14 cellular contexts compared by ENCODE assay signal in the genomic region with DNA sequence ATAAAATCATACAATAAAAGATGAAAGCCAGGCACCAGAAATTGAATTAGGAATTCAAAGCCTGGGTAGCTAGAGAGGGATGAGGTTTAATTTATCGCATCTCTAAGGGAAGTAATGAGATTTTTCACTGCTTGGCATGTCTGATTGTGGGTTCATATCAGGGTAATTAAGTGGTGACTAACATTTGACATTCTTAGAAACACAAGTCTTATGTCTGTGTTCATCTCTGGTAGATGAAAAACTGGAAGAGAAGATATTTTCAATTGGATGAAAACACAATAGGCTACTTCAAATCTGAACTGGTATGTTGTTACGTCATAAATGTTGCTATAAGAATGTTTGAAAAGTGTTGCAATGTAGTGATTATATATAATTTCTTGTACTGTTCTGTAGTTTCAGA.
DNase-seq lines count a peak whose midpoint lies in the region; ATAC-seq and TF ChIP-seq lines count a peak whose summit lies in the region.
"Had no signal": no experiment of that assay in that cellular context is flagged by ENCODE, and none has a peak within 500 bp of the region (broad histone marks: within the 10 kb centered on the region; RNA-seq: fewer than 3 reads in every experiment).

No MANE protein-coding gene starts in this region.

- DNase-seq in stimulated activated naive CD8-positive, alpha-beta T cell treated with anti-CD3 and anti-CD28 coated beads, Interleukin-15, amount 100 ng/mL, for 72 hours, result no peak
- DNase-seq in fibroblast of pulmonary artery (ENCODE audit: low read depth), result peak; percentile 64
- DNase-seq in HuH-7 (ENCODE audit: low spot score), result no peak
- no peak for DNase-seq in kidney tubule cell (ENCODE audit: low spot score)
- DNase-seq: C1 segment of cervical spinal cord, GOT3, NCI-H2029 treated with DMSO at 0.1 percent for 48 hours, psoas muscle, SHP77, WERI-Rb-1 had no signal

- H3K27ac Mint-ChIP-seq in stimulated activated naive CD8-positive, alpha-beta T cell treated with anti-CD3 and anti-CD28 coated beads, Interleukin-15, Interleukin-2, amounts not matched to agents 100 ng/mL and 50 ng/mL, for 24 hours, result peak overlapping the region; percentile 40
- peak overlapping the region in 1 of 2 donors; percentile 40 for H3K27ac Mint-ChIP-seq in stimulated activated naive CD8-positive, alpha-beta T cell treated with anti-CD3 and anti-CD28 coated beads, Interleukin-15, amount 100 ng/mL, for 72 hours
- peak overlapping the region; percentile 83 for H3K27ac Mint-ChIP-seq in activated naive CD8-positive, alpha-beta T cell

- H3K27me3 Mint-ChIP-seq in stimulated activated naive CD8-positive, alpha-beta T cell treated with anti-CD3 and anti-CD28 coated beads, Interleukin-15, Interleukin-2, amounts not matched to agents 100 ng/mL and 50 ng/mL, for 24 hours, result no peaks in the 10 kb centered on the region
- no peaks in the 10 kb centered on the region for H3K27me3 Mint-ChIP-seq in stimulated activated naive CD8-positive, alpha-beta T cell treated with anti-CD3 and anti-CD28 coated beads, Interleukin-15, amount 100 ng/mL, for 72 hours
- H3K27me3 Mint-ChIP-seq in activated naive CD8-positive, alpha-beta T cell, result no peaks in the 10 kb centered on the region

- peaks cover 84% of the 10 kb centered on the region for H3K4me1 Mint-ChIP-seq in stimulated activated naive CD8-positive, alpha-beta T cell treated with anti-CD3 and anti-CD28 coated beads, Interleukin-15, Interleukin-2, amounts not matched to agents 100 ng/mL and 50 ng/mL, for 24 hours (ENCODE audit: low read depth)
- H3K4me1 Mint-ChIP-seq in stimulated activated naive CD8-positive, alpha-beta T cell treated with anti-CD3 and anti-CD28 coated beads, Interleukin-15, amount 100 ng/mL, for 72 hours, result peaks cover 80% of the 10 kb centered on the region
- H3K4me1 Mint-ChIP-seq in activated naive CD8-positive, alpha-beta T cell (ENCODE audit: low read depth), result peaks cover 82% of the 10 kb centered on the region

- H3K4me3 ChIP-seq in fibroblast of pulmonary artery (replicated peaks; ENCODE audit: low read depth, low read length), result no peak overlapping the region
- H3K4me3 ChIP-seq: psoas muscle had no signal

- H3K4me3 Mint-ChIP-seq in stimulated activated naive CD8-positive, alpha-beta T cell treated with anti-CD3 and anti-CD28 coated beads, Interleukin-15, Interleukin-2, amounts not matched to agents 100 ng/mL and 50 ng/mL, for 24 hours, result peak overlapping the region; percentile 49
- H3K4me3 Mint-ChIP-seq in stimulated activated naive CD8-positive, alpha-beta T cell treated with anti-CD3 and anti-CD28 coated beads, Interleukin-15, amount 100 ng/mL, for 72 hours, result no peak overlapping the region
- H3K4me3 Mint-ChIP-seq in activated naive CD8-positive, alpha-beta T cell, result peak overlapping the region; percentile 64

- no peak for TF ChIP-seq CTCF in fibroblast of pulmonary artery (IDR thresholded peaks at IDR 0.05; ENCODE audit: low read length, missing control alignments)

- no peak for ATAC-seq in stimulated activated naive CD8-positive, alpha-beta T cell treated with anti-CD3 and anti-CD28 coated beads, Interleukin-15, amount 100 ng/mL, for 72 hours
- ATAC-seq in GM21447 (IDR thresholded peaks at IDR 0.05; ENCODE audit: unreplicated experiment) (no peak), GM19395 (IDR thresholded peaks at IDR 0.05; ENCODE audit: unreplicated experiment) (no peak)
- ATAC-seq: psoas muscle had no signal

- H3K36me3 Mint-ChIP-seq in stimulated activated naive CD8-positive, alpha-beta T cell treated with anti-CD3 and anti-CD28 coated beads, Interleukin-15, Interleukin-2, amounts not matched to agents 100 ng/mL and 50 ng/mL, for 24 hours (ENCODE audit: low read depth), result peaks cover 54% of the 10 kb centered on the region
- peaks cover 35% of the 10 kb centered on the region for H3K36me3 Mint-ChIP-seq in activated naive CD8-positive, alpha-beta T cell

- H3K9me3 Mint-ChIP-seq in stimulated activated naive CD8-positive, alpha-beta T cell treated with anti-CD3 and anti-CD28 coated beads, Interleukin-15, Interleukin-2, amounts not matched to agents 100 ng/mL and 50 ng/mL, for 24 hours, result peaks cover 4% of the 10 kb centered on the region
- H3K9me3 Mint-ChIP-seq in stimulated activated naive CD8-positive, alpha-beta T cell treated with anti-CD3 and anti-CD28 coated beads, Interleukin-15, amount 100 ng/mL, for 72 hours, result peaks cover 0 to 5% of the 10 kb centered on the region in 2 donors
- no peaks in the 10 kb centered on the region for H3K9me3 Mint-ChIP-seq in activated naive CD8-positive, alpha-beta T cell (ENCODE audit: low read depth)

Comparison
In these comparisons a context has a peak if more than half of its experiments do, and no peak if none do; other contexts are left out.
1. H3K4me3 Mint-ChIP-seq: peak in stimulated activated naive CD8-positive, alpha-beta T cell treated with anti-CD3 and anti-CD28 coated beads, Interleukin-15, Interleukin-2, amounts not matched to agents 100 ng/mL and 50 ng/mL, for 24 hours (single experiment) and activated naive CD8-positive, alpha-beta T cell (single experiment); none in stimulated activated naive CD8-positive, alpha-beta T cell treated with anti-CD3 and anti-CD28 coated beads, Interleukin-15, amount 100 ng/mL, for 72 hours (0 of 2).